In the genomic region with DNA sequence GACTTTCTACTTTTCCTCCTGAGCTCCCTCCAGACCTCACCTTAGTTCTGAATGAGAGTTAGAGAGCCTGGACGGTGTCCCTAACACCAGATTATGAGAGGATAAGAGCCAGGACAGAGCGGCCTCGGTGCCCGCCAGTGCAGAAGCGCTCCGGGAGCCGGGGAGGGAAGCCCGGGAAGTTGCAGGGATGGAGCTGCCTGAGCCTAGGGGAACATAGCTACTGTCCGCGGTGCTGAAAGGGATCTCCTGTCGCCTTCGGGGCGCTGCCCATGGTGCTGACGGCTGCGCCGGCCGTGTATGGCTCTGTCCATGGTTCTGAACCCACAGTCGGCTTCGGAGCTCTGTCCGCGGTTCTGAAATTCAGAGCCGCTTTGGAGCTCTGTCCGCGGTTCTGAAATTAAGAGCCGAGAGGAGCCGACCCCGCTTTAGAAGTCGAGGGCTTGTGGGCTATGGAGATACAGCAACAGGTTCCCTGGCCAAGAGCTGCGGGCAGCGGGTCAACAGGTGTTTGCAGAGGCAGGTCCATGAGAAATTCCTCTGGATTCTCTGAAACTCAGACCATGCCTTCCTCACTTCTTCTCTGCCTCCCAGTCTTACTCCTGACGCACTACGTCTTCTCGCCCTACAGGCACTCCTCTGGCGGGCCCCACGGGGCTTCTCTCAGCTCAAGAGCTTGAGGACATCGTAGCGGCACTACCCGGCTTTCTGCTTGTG, we compare ENCODE assay signal across 1 cellular context.
A peak's percentile ranks its signal among the peaks of the same experiment; 100 is the strongest.
TF ChIP-seq lines count a peak whose summit lies in the region.

No MANE protein-coding gene starts in this region.

TF ChIP-seq in HepG2, 621 proteins besides CTCF, POLR2A, EP300 and RAD21 (continued from another document and continues in another):
- TF ChIP-seq PBX3 (CRISPR knock-in tag; IDR thresholded peaks at IDR 0.05; ENCODE audit: borderline replicate concordance) (peak; percentile 100), KDM6A (CRISPR knock-in tag; IDR thresholded peaks at IDR 0.05; ENCODE audit: low read depth) (peak; percentile 100), HBP1 (CRISPR knock-in tag; IDR thresholded peaks at IDR 0.05; ENCODE audit: low read depth) (peak; percentile 100), SKI (IDR thresholded peaks at IDR 0.05; ENCODE audit: partially characterized antibody) (no peak), ZFP62 (CRISPR knock-in tag; IDR thresholded peaks at IDR 0.05) (no peak), REPIN1 (CRISPR knock-in tag; IDR thresholded peaks at IDR 0.05; ENCODE audit: borderline replicate concordance, low read depth) (peak; percentile 100), NR2F2 (IDR thresholded peaks at IDR 0.05; ENCODE audit: borderline replicate concordance, low read depth) (peak; percentile 66; the same call in 1 of the 2 replicates), ZNF558 (CRISPR knock-in tag; IDR thresholded peaks at IDR 0.05; ENCODE audit: borderline replicate concordance) (peak; percentile 100), ZNF101 (CRISPR knock-in tag; IDR thresholded peaks at IDR 0.05; ENCODE audit: borderline replicate concordance, low read depth) (peak; percentile 100), FOXK2 (IDR thresholded peaks at IDR 0.05) (no peak), AHR (CRISPR knock-in tag; IDR thresholded peaks at IDR 0.05) (peak; percentile 100), ZNF17 (CRISPR knock-in tag; IDR thresholded peaks at IDR 0.05) (peak; percentile 100), ZKSCAN5 (CRISPR knock-in tag; IDR thresholded peaks at IDR 0.05) (peak; percentile 100), SP140L (CRISPR knock-in tag; IDR thresholded peaks at IDR 0.05; ENCODE audit: borderline replicate concordance) (peak; percentile 100), ATAD3A (CRISPR knock-in tag; IDR thresholded peaks at IDR 0.05) (peak; percentile 100), ZZZ3 (CRISPR knock-in tag; IDR thresholded peaks at IDR 0.05; ENCODE audit: borderline replicate concordance) (peak; percentile 100), RXRB (CRISPR knock-in tag; IDR thresholded peaks at IDR 0.05; ENCODE audit: borderline replicate concordance) (peak; percentile 100), BHLHE40 (IDR thresholded peaks at IDR 0.05; ENCODE audit: low read length) (no peak), ZNF550 (CRISPR knock-in tag; IDR thresholded peaks at IDR 0.05; ENCODE audit: borderline replicate concordance) (peak; percentile 100), REXO4 (CRISPR knock-in tag; IDR thresholded peaks at IDR 0.05; ENCODE audit: borderline replicate concordance) (peak; percentile 100), ZNF556 (CRISPR knock-in tag; IDR thresholded peaks at IDR 0.05; ENCODE audit: borderline replicate concordance) (peak; percentile 100), CSRNP1 (CRISPR knock-in tag; IDR thresholded peaks at IDR 0.05) (peak; percentile 100), ZNF781 (CRISPR knock-in tag; IDR thresholded peaks at IDR 0.05; ENCODE audit: borderline replicate concordance, not compliant biosample characterization) (peak; percentile 100), RFX3 (CRISPR knock-in tag; IDR thresholded peaks at IDR 0.05) (peak; percentile 96), CCAR2 (optimal IDR thresholded peaks at IDR 0.05; ENCODE audit: low read depth, low read length) (peak; percentile 62), ZNF607 (CRISPR knock-in tag; IDR thresholded peaks at IDR 0.05; ENCODE audit: borderline replicate concordance) (peak; percentile 100), ZNF615 (CRISPR knock-in tag; IDR thresholded peaks at IDR 0.05; ENCODE audit: borderline replicate concordance) (peak; percentile 100), DPF2 (CRISPR knock-in tag; IDR thresholded peaks at IDR 0.05; ENCODE audit: borderline replicate concordance, low read depth) (peak; percentile 91), ZNF292 (CRISPR knock-in tag; IDR thresholded peaks at IDR 0.05; ENCODE audit: borderline replicate concordance, low read depth) (peak; percentile 100), KAT2B (IDR thresholded peaks at IDR 0.05; ENCODE audit: borderline replicate concordance, low read depth, low read length) (no peak), FOSL2 (CRISPR knock-in tag; IDR thresholded peaks at IDR 0.05) (peak; percentile 98)
- TF ChIP-seq, protein P1, sequence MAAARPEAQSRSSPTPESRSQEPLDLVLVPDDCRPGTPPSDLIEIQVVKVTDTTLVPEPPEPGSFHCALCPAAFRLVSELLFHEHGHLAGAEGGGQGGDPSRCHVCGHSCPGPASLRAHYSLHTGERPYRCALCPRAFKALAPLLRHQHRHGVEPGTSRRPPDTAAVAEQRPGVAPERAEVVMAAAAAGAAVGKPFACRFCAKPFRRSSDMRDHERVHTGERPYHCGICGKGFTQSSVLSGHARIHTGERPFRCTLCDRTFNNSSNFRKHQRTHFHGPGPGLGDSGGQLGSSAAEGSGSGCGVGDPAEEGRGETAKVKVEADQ (CRISPR knock-in tag; IDR thresholded peaks at IDR 0.05; ENCODE audit: borderline replicate concordance): peak; percentile 100
- TF ChIP-seq, protein P2, sequence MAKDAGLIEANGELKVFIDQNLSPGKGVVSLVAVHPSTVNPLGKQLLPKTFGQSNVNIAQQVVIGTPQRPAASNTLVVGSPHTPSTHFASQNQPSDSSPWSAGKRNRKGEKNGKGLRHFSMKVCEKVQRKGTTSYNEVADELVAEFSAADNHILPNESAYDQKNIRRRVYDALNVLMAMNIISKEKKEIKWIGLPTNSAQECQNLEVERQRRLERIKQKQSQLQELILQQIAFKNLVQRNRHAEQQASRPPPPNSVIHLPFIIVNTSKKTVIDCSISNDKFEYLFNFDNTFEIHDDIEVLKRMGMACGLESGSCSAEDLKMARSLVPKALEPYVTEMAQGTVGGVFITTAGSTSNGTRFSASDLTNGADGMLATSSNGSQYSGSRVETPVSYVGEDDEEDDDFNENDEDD (CRISPR knock-in tag; IDR thresholded peaks at IDR 0.05; ENCODE audit: borderline replicate concordance): peak; percentile 99
- TF ChIP-seq, protein P3, sequence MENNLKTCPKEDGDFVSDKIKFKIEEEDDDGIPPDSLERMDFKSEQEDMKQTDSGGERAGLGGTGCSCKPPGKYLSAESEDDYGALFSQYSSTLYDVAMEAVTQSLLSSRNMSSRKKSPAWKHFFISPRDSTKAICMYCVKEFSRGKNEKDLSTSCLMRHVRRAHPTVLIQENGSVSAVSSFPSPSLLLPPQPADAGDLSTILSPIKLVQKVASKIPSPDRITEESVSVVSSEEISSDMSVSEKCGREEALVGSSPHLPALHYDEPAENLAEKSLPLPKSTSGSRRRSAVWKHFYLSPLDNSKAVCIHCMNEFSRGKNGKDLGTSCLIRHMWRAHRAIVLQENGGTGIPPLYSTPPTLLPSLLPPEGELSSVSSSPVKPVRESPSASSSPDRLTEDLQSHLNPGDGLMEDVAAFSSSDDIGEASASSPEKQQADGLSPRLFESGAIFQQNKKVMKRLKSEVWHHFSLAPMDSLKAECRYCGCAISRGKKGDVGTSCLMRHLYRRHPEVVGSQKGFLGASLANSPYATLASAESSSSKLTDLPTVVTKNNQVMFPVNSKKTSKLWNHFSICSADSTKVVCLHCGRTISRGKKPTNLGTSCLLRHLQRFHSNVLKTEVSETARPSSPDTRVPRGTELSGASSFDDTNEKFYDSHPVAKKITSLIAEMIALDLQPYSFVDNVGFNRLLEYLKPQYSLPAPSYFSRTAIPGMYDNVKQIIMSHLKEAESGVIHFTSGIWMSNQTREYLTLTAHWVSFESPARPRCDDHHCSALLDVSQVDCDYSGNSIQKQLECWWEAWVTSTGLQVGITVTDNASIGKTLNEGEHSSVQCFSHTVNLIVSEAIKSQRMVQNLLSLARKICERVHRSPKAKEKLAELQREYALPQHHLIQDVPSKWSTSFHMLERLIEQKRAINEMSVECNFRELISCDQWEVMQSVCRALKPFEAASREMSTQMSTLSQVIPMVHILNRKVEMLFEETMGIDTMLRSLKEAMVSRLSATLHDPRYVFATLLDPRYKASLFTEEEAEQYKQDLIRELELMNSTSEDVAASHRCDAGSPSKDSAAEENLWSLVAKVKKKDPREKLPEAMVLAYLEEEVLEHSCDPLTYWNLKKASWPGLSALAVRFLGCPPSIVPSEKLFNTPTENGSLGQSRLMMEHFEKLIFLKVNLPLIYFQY (CRISPR knock-in tag; IDR thresholded peaks at IDR 0.05; ENCODE audit: borderline replicate concordance): peak; percentile 100
- TF ChIP-seq, protein P4, sequence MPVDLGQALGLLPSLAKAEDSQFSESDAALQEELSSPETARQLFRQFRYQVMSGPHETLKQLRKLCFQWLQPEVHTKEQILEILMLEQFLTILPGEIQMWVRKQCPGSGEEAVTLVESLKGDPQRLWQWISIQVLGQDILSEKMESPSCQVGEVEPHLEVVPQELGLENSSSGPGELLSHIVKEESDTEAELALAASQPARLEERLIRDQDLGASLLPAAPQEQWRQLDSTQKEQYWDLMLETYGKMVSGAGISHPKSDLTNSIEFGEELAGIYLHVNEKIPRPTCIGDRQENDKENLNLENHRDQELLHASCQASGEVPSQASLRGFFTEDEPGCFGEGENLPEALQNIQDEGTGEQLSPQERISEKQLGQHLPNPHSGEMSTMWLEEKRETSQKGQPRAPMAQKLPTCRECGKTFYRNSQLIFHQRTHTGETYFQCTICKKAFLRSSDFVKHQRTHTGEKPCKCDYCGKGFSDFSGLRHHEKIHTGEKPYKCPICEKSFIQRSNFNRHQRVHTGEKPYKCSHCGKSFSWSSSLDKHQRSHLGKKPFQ (CRISPR knock-in tag; IDR thresholded peaks at IDR 0.05; ENCODE audit: insufficient replicate concordance): peak; percentile 100
- TF ChIP-seq, protein P5, sequence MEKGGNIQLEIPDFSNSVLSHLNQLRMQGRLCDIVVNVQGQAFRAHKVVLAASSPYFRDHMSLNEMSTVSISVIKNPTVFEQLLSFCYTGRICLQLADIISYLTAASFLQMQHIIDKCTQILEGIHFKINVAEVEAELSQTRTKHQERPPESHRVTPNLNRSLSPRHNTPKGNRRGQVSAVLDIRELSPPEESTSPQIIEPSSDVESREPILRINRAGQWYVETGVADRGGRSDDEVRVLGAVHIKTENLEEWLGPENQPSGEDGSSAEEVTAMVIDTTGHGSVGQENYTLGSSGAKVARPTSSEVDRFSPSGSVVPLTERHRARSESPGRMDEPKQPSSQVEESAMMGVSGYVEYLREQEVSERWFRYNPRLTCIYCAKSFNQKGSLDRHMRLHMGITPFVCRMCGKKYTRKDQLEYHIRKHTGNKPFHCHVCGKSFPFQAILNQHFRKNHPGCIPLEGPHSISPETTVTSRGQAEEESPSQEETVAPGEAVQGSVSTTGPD (CRISPR knock-in tag; IDR thresholded peaks at IDR 0.05): peak; percentile 100
- TF ChIP-seq, protein P6, sequence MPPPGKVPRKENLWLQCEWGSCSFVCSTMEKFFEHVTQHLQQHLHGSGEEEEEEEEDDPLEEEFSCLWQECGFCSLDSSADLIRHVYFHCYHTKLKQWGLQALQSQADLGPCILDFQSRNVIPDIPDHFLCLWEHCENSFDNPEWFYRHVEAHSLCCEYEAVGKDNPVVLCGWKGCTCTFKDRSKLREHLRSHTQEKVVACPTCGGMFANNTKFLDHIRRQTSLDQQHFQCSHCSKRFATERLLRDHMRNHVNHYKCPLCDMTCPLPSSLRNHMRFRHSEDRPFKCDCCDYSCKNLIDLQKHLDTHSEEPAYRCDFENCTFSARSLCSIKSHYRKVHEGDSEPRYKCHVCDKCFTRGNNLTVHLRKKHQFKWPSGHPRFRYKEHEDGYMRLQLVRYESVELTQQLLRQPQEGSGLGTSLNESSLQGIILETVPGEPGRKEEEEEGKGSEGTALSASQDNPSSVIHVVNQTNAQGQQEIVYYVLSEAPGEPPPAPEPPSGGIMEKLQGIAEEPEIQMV (CRISPR knock-in tag; IDR thresholded peaks at IDR 0.05; ENCODE audit: low read depth): peak; percentile 100
- TF ChIP-seq, protein P7, sequence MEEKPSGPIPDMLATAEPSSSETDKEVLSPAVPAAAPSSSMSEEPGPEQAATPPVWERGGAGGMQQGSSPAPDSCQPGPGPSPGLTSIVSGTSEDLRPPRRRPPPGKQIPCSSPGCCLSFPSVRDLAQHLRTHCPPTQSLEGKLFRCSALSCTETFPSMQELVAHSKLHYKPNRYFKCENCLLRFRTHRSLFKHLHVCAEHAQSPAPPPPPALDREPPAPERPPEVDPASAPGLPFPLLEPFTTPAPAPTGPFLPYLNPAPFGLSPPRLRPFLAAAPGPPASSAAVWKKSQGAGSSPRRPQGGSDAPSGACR (CRISPR knock-in tag; IDR thresholded peaks at IDR 0.05): peak; percentile 100
- TF ChIP-seq, protein P8, sequence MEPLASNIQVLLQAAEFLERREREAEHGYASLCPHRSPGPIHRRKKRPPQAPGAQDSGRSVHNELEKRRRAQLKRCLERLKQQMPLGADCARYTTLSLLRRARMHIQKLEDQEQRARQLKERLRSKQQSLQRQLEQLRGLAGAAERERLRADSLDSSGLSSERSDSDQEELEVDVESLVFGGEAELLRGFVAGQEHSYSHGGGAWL (CRISPR knock-in tag; IDR thresholded peaks at IDR 0.05): peak; percentile 100
